Comparison of ENCODE assay signal across 12 cellular contexts in the genomic region with DNA sequence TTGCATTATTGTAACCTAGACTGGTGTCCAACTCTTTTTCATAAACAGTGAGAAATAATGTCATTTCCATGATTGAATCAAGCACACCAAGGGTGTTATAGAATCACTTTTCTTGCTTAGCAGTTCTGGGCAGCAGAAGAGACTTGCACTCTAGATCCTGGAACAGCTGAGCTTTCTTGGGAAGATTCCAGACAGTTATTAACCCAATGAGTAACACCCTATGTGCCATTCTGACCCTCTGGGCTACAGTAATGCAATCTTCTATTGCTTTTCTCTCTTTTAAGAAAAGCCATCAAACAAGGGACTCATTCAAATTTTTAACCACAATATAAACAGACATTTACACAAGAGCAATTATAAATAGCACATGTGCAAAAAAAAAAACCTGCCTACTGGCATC. TPM values are rescaled to one million over a fixed set of nuclear protein-coding genes. Genes with fewer than 3 reads are reported as not detected.
DNase-seq lines count a peak whose midpoint lies in the region; ATAC-seq and TF ChIP-seq lines count a peak whose summit lies in the region.
"Had no signal": no experiment of that assay in that cellular context is flagged by ENCODE, and none has a peak within 500 bp of the region (broad histone marks: within the 10 kb centered on the region; RNA-seq: fewer than 3 reads in every experiment).

No MANE protein-coding gene starts in this region.

- no peak overlapping the region for H2BK15ac ChIP-seq in neuronal stem cell (ENCODE audit: low read length)

- no peak overlapping the region for H2BK120ac ChIP-seq in neuronal stem cell (ENCODE audit: low read depth, low read length)

- H3K9ac ChIP-seq in neuronal stem cell (ENCODE audit: low read depth, low read length, poor library complexity) = no peak overlapping the region

- no peak overlapping the region for H2AFZ ChIP-seq in neuronal stem cell (ENCODE audit: low read length)
- H2AFZ ChIP-seq: PC-9 had no signal

- no peak overlapping the region for H3K4ac ChIP-seq in neuronal stem cell (ENCODE audit: low read length)

- H2BK12ac ChIP-seq in neuronal stem cell (ENCODE audit: low read length) = no peak overlapping the region

- H3K9me3 ChIP-seq in right atrium auricular region = no peaks in the 10 kb centered on the region
- H3K9me3 ChIP-seq in neuronal stem cell (replicated peaks in 1 of 2; ENCODE audit: control insufficient read depth in 2 of 2, insufficient read depth in 1 of 2, low read depth in 1 of 2, low read length in 2 of 2) = peaks cover 0 to 11% of the 10 kb centered on the region in 2 donors

- H3K27ac ChIP-seq in right atrium auricular region = no peak overlapping the region
- H3K27ac ChIP-seq in VCaP = peak overlapping the region; percentile 86; the same call in 1 of the 2 replicates
- no peak overlapping the region for H3K27ac ChIP-seq in neuronal stem cell (replicated peaks; ENCODE audit: low read length)
- H3K27ac ChIP-seq: PC-9 had no signal

- no peak overlapping the region for H3K18ac ChIP-seq in neuronal stem cell (ENCODE audit: low read length)

- H3K36me3 ChIP-seq in right atrium auricular region = no peaks in the 10 kb centered on the region
- no peaks in the 10 kb centered on the region for H3K36me3 ChIP-seq in neuronal stem cell (replicated peaks in 1 of 2; ENCODE audit: control insufficient read depth in 2 of 2, insufficient read depth in 2 of 2, low read length in 2 of 2)

- no peak overlapping the region for H3K4me2 ChIP-seq in neuronal stem cell (ENCODE audit: insufficient read depth, low read length, poor library complexity, severe bottlenecking)
- H3K4me2 ChIP-seq: PC-9 had no signal

- no peaks in the 10 kb centered on the region for H3K79me1 ChIP-seq in neuronal stem cell (ENCODE audit: low read depth, low read length)

- H3K27me3 ChIP-seq in right atrium auricular region (no peaks in the 10 kb centered on the region), neuronal stem cell (ENCODE audit: control insufficient read depth in 3 of 3, insufficient read depth in 3 of 3, low read depth in 1 of 3, low read length in 3 of 3) (no peaks in the 10 kb centered on the region)

- no peak overlapping the region for H4K91ac ChIP-seq in neuronal stem cell (ENCODE audit: low read depth, low read length, poor library complexity)

- no peak overlapping the region for H2AK5ac ChIP-seq in neuronal stem cell (ENCODE audit: low read depth, low read length)

- no peak for DNase-seq in Right ventricle myocardium superior
- no peak for DNase-seq in right atrium auricular region (ENCODE audit: low spot score)
- peak; percentile 57 to 68 for DNase-seq in foreskin fibroblast
- no peak for DNase-seq in SHP77 treated with DMSO at 0.1 percent for 48 hours (lab: John Stamatoyannopoulos, UW)
- DNase-seq in neuronal stem cell (ENCODE audit: low spot score) = no peak
- no peak for DNase-seq in NCI-H345 treated with DMSO at 0.1 percent for 48 hours (lab: John Stamatoyannopoulos, UW; ENCODE audit: unreplicated experiment)
- DNase-seq: activated CD8-positive, alpha-beta T cell treated with anti-CD3 and anti-CD28 coated beads, Interleukin-2, amount 10 ng/mL, durations not matched to agents 7 days and 5 days; activated naive CD4-positive, alpha-beta T cell treated with anti-CD3 and anti-CD28 coated beads for 36 hours; KBM-7 had no signal

- no peaks in the 10 kb centered on the region for H3K4me1 ChIP-seq in right atrium auricular region
- peaks cover 5 to 18% of the 10 kb centered on the region in 2 donors for H3K4me1 ChIP-seq in neuronal stem cell (ENCODE audit: control insufficient read depth in 2 of 2, insufficient read depth in 1 of 2, low read depth in 1 of 2, low read length in 2 of 2)

- TF ChIP-seq CTCF in right atrium auricular region (IDR thresholded peaks at IDR 0.05) = no peak
- no peak for TF ChIP-seq CTCF in VCaP (conservative IDR thresholded peaks at IDR 0.05)
- no peak for TF ChIP-seq CTCF in foreskin fibroblast (IDR thresholded peaks at IDR 0.05; ENCODE audit: low read depth, low read length)

- no peak overlapping the region for H3K23ac ChIP-seq in neuronal stem cell (ENCODE audit: low read depth, low read length, poor library complexity)

- no peak overlapping the region for H4K8ac ChIP-seq in neuronal stem cell (ENCODE audit: low read depth, low read length)

- no peak overlapping the region for H3K14ac ChIP-seq in neuronal stem cell (ENCODE audit: low read length)

- intact Hi-C loops in Right ventricle myocardium superior (cut with DNase I) = loop anchor here (5.0 kb wide), 1 partner anchor 132 kb away; a partner anchor contains a TSS

- no peak overlapping the region for H2BK5ac ChIP-seq in neuronal stem cell (ENCODE audit: low read length)

- ATAC-seq in Right ventricle myocardium superior (ENCODE audit: poor library complexity) (peak; percentile 57), HG03039 (IDR thresholded peaks at IDR 0.05; ENCODE audit: unreplicated experiment) (no peak)
- ATAC-seq: activated CD8-positive, alpha-beta T cell treated with anti-CD3 and anti-CD28 coated beads, Interleukin-2, amount 10 ng/mL, durations not matched to agents 7 days and 5 days had no signal

- H3K4me3 ChIP-seq in right atrium auricular region (no peak overlapping the region), foreskin fibroblast (ENCODE audit: low read depth in 1 of 2, low read length in 2 of 2) (no peak overlapping the region), neuronal stem cell (ENCODE audit: low read length in 2 of 2) (no peak overlapping the region)
- H3K4me3 ChIP-seq: PC-9 had no signal

RNA-seq across cellular contexts. Expression of a gene that starts 39.3 kb away (rescaled TPM):
- total RNA-seq in Right ventricle myocardium superior (15.9 TPM), right atrium auricular region (10 to 100 TPM; 12.3 to 18.5 TPM)
- polyA plus RNA-seq in neuronal stem cell (2013, experiment 1 of 2) = 45.2 TPM
- 48.2 TPM for polyA plus RNA-seq in neuronal stem cell (2013, experiment 2 of 2)

Comparison
In these comparisons a context has a peak if more than half of its experiments do, and no peak if none do; other contexts are left out.
1. DNase-seq: peak in foreskin fibroblast (2 of 2); none in Right ventricle myocardium superior (single experiment), right atrium auricular region (single experiment), SHP77 treated with DMSO at 0.1 percent for 48 hours (single experiment), neuronal stem cell (single experiment) and NCI-H345 treated with DMSO at 0.1 percent for 48 hours (single experiment).